Comparison of ENCODE assay signal across 27 cellular contexts in genomic region chr21:17432732-17433057, GRCh38.
"Had no signal": no experiment of that assay in that cellular context is flagged by ENCODE, and none has a peak within 500 bp of the region (broad histone marks: within the 10 kb centered on the region; RNA-seq: fewer than 3 reads in every experiment).

No MANE protein-coding gene starts in this region.

- H3K4me1 ChIP-seq: tibial artery, upper lobe of left lung, upper lobe of right lung had no signal

- FAIRE-seq: urothelium cell line had no signal

- ATAC-seq: stimulated activated effector memory CD8-positive, alpha-beta T cell treated with anti-CD3 and anti-CD28 coated beads, Interleukin-12 subunit alpha, Interleukin-12 subunit beta, amount 100 ng/mL, for 72 hours; stimulated activated memory B cell treated with anti-CD40 and anti-IgM and Interleukin-4, amounts not matched to agents 10 μg/mL and 1 μg/mL and 100 μg/mL, for 72 hours; stimulated activated naive B cell treated with anti-CD40 and anti-IgM and Interleukin-4, amounts not matched to agents 10 μg/mL and 1 μg/mL and 100 μg/mL, for 72 hours; stimulated activated naive CD8-positive, alpha-beta T cell treated with anti-CD3 and anti-CD28 coated beads, Interleukin-15, amount 100 ng/mL, for 72 hours; stimulated activated naive CD8-positive, alpha-beta T cell treated with anti-CD3 and anti-CD28 coated beads, Interleukin-15, Interleukin-2, amounts not matched to agents 100 U/mL and 50 U/mL, for 24 hours; upper lobe of right lung had no signal

- H3K4me3 ChIP-seq: stomach, suprapubic skin, testis, thoracic aorta, thyroid gland, tibial artery, tibial nerve, transverse colon, upper lobe of left lung, upper lobe of right lung, uterus, vagina had no signal

- DNase-seq: stimulated activated CD4-positive, alpha-beta T cell treated with anti-CD3 and anti-CD28 coated beads, Interleukin-2, amount 100 ng/mL, for 48 hours; stimulated activated CD4-positive, alpha-beta T cell treated with anti-CD3 and anti-CD28 coated beads, Interleukin-4, amount 100 ng/mL, for 1 hour; stimulated activated CD4-positive, alpha-beta T cell treated with anti-CD3 and anti-CD28 coated beads, Interleukin-4, amount 100 ng/mL, for 24 hours; stimulated activated CD4-positive, alpha-beta T cell treated with anti-CD3 and anti-CD28 coated beads, Interleukin-4, amount 100 ng/mL, for 4 hours; stimulated activated CD8-positive, alpha-beta memory T cell treated with anti-CD3 and anti-CD28 coated beads, Interleukin-4, amount 100 ng/mL, for 48 hours; stimulated activated naive B cell treated with anti-CD40 and anti-IgM and Interleukin-4, amounts not matched to agents 10 μg/mL and 1 μg/mL and 100 μg/mL, for 72 hours; stimulated activated naive CD4-positive, alpha-beta T cell; stimulated activated naive CD4-positive, alpha-beta T cell treated with Interleukin-2 at 50 U/mL for 16 hours; stimulated activated naive CD8-positive, alpha-beta T cell treated with anti-CD3 and anti-CD28 coated beads, Interleukin-15, amount 100 ng/mL, for 72 hours; stimulated activated naive CD8-positive, alpha-beta T cell treated with anti-CD3 and anti-CD28 coated beads, Interleukin-15, Interleukin-2, amounts not matched to agents 100 U/mL and 50 U/mL, for 24 hours; stomach; substantia nigra; testis; thyroid gland; tibial artery; transverse colon; trophoblast cell; upper lobe of left lung; upper lobe of right lung; uterus had no signal

- H3K27me3 ChIP-seq: stomach, suprapubic skin, testis, thyroid gland, tibial artery, tibial nerve, transverse colon, upper lobe of left lung, upper lobe of right lung, uterus, vagina had no signal

- H3K27ac ChIP-seq: stomach, suprapubic skin, testis, thoracic aorta, thyroid gland, tibial artery, tibial nerve, transverse colon, upper lobe of left lung, upper lobe of right lung, uterus, vagina had no signal

- H3K36me3 ChIP-seq: stomach, suprapubic skin, thoracic aorta, thyroid gland, tibial artery, tibial nerve, transverse colon, upper lobe of left lung, upper lobe of right lung, uterus, vagina had no signal

- H3K9me3 ChIP-seq: stomach, suprapubic skin, testis, thoracic aorta, thyroid gland, tibial artery, tibial nerve, transverse colon, upper lobe of left lung, upper lobe of right lung, uterus, vagina had no signal
